Comparison of ENCODE assay signal across 17 cellular contexts in the genomic region with DNA sequence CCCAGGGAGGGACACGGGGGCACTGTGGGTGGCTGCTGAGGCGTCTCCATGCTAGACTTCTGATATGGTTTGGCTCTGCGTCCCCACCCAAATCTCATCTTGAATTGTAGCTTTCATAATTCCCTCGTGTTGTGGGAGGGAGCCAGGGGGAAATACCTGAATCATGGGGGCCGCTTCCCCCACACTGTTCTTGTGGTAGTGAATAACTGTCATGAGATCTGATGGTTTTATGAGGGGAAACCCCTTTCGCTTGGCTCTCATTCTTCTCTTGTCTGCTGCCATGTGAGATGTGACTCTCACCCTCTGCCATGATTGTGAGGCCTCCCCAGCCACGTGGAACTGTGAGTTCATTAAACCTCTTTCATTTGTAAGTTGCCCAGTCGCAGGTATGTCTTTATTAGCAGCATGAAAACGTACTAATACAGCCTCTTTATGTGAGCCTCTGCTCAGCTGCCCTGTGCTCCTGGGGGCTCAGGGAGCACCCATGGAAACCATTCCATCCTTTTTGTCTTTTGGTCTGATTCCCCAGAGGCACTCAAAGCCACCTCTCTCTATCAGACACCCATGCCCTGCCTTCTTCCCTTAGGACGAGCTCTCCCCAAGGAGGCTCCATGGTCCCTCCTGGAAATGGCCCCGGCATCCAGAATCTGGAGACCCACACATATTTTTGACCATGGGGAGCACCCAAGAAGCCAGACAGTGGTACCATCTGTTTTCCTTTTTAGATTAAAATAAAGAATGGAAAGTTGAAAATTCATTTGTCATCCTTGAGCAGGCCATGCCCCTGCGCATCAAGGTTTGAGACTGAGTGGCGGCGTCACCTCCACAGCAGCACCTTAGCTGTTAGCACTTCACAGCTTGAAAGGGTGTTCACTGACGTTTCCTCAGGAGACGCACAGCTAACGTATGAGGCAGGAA.
DNase-seq lines count a peak whose midpoint lies in the region; ATAC-seq and TF ChIP-seq lines count a peak whose summit lies in the region.
"Had no signal": no experiment of that assay in that cellular context is flagged by ENCODE, and none has a peak within 500 bp of the region (broad histone marks: within the 10 kb centered on the region; RNA-seq: fewer than 3 reads in every experiment).

No MANE protein-coding gene starts in this region.

- POLR2A ChIA-PET in CD4-positive, alpha-beta T cell (lab: Charles Lee), result no interaction called here

- peaks cover 4 to 6% of the 10 kb centered on the region in 2 donors for H3K9me3 Mint-ChIP-seq in activated naive CD4-positive, alpha-beta T cell treated with anti-CD3 and anti-CD28 coated beads, Interleukin-2, amount 50 U/mL, for 72 hours
- H3K9me3 Mint-ChIP-seq in GM23338 (peaks cover 15% of the 10 kb centered on the region; the same call in 2 of the 3 replicates), neural crest cell (peaks cover 3% of the 10 kb centered on the region)
- no peaks in the 10 kb centered on the region for H3K9me3 Mint-ChIP-seq in CD4-positive, alpha-beta T cell

- H3K27ac Mint-ChIP-seq in activated naive CD4-positive, alpha-beta T cell treated with anti-CD3 and anti-CD28 coated beads, Interleukin-2, amount 50 U/mL, for 72 hours, result no peak overlapping the region
- no peak overlapping the region for H3K27ac Mint-ChIP-seq in GM23338
- peak overlapping the region; percentile 0 for H3K27ac Mint-ChIP-seq in neural crest cell (ENCODE audit: unreplicated experiment)
- no peak overlapping the region for H3K27ac Mint-ChIP-seq in CD4-positive, alpha-beta T cell
- H3K27ac Mint-ChIP-seq: B cell; CD4-positive, CD25-positive, alpha-beta regulatory T cell; HFFc6 had no signal

- H3K36me3 Mint-ChIP-seq in activated naive CD4-positive, alpha-beta T cell treated with anti-CD3 and anti-CD28 coated beads, Interleukin-2, amount 50 U/mL, for 72 hours, result no peaks in the 10 kb centered on the region
- H3K36me3 Mint-ChIP-seq in GM23338 (ENCODE audit: low read depth), result no peaks in the 10 kb centered on the region; the same call in 1 of the 3 replicates
- H3K36me3 Mint-ChIP-seq in neural crest cell (ENCODE audit: low read depth), result no peaks in the 10 kb centered on the region
- H3K36me3 Mint-ChIP-seq in CD4-positive, alpha-beta T cell (ENCODE audit: low read depth), result no peaks in the 10 kb centered on the region
- H3K36me3 Mint-ChIP-seq: CD4-positive, CD25-positive, alpha-beta regulatory T cell had no signal

- no peaks in the 10 kb centered on the region for H3K4me1 ChIP-seq in GM23338 (ENCODE audit: insufficient read depth)

- H3K4me3 ChIP-seq in GM23338, result no peak overlapping the region
- H3K4me3 ChIP-seq: PC-9 had no signal

- H3K9me2 ChIP-seq in GM23338 (ENCODE audit: insufficient read depth), result no peaks in the 10 kb centered on the region

- no peaks in the 10 kb centered on the region for H3K27me3 ChIP-seq in GM23338 (ENCODE audit: insufficient read depth)
- no peaks in the 10 kb centered on the region for H3K27me3 ChIP-seq in CD4-positive, alpha-beta T cell (ENCODE audit: control insufficient read depth, insufficient read depth, low read length)

- no peaks in the 10 kb centered on the region for H3K9me3 ChIP-seq in CD4-positive, alpha-beta T cell (ENCODE audit: control insufficient read depth, low read length)

- H3K36me3 ChIP-seq in GM23338 (ENCODE audit: insufficient read depth), result no peaks in the 10 kb centered on the region

- no peak overlapping the region for H3K4me3 Mint-ChIP-seq in GM23338
- no peak overlapping the region for H3K4me3 Mint-ChIP-seq in neural crest cell
- no peak overlapping the region for H3K4me3 Mint-ChIP-seq in CD4-positive, alpha-beta T cell
- H3K4me3 Mint-ChIP-seq: B cell; CD4-positive, CD25-positive, alpha-beta regulatory T cell; HFFc6 had no signal

- H3K4me2 ChIP-seq in GM23338, result no peak overlapping the region
- H3K4me2 ChIP-seq: PC-9 had no signal

- H3K27ac ChIP-seq in GM23338 (ENCODE audit: low read depth), result no peak overlapping the region
- H3K27ac ChIP-seq in CD4-positive, alpha-beta T cell (ENCODE audit: low read depth, low read length), result no peak overlapping the region
- H3K27ac ChIP-seq: PC-9 had no signal

- H3F3A ChIP-seq in GM23338 (replicated peaks; ENCODE audit: low read depth), result no peaks in the 10 kb centered on the region

- H4K20me1 ChIP-seq in GM23338 (replicated peaks; ENCODE audit: insufficient read depth), result no peaks in the 10 kb centered on the region

- DNase-seq in activated naive CD4-positive, alpha-beta T cell treated with anti-CD3 and anti-CD28 coated beads, Interleukin-2, amount 50 U/mL, for 72 hours (ENCODE audit: low spot score in 2 of 2), result no peak
- no peak for DNase-seq in activated naive CD4-positive, alpha-beta T cell (lab: John Stamatoyannopoulos, UW)
- peak; percentile 10 for DNase-seq in A172 (ENCODE audit: low spot score)
- no peak for DNase-seq in GM23338 (ENCODE audit: low spot score)
- no peak for DNase-seq in neural crest cell (ENCODE audit: low read depth, low spot score)
- DNase-seq in left colon, result no peak
- DNase-seq in CD4-positive, alpha-beta T cell, result no peak
- DNase-seq: CD4-positive, CD25-positive, alpha-beta regulatory T cell; DMS53; HFFc6; Karpas-422; MM.1S; NCI-H1092 treated with DMSO at 0.1 percent for 48 hours; NCI-H2227 treated with DMSO at 0.1 percent for 48 hours; NCI-H524; PC-9 had no signal

- no peak for TF ChIP-seq CTCF in GM23338 (conservative IDR thresholded peaks at IDR 0.05; ENCODE audit: low read depth in 2 of 2)
- no peak for TF ChIP-seq CTCF in neural crest cell (conservative IDR thresholded peaks at IDR 0.05)
- no peak for TF ChIP-seq CTCF in CD4-positive, alpha-beta T cell (IDR thresholded peaks at IDR 0.05)

- H3K27me3 Mint-ChIP-seq in GM23338 (ENCODE audit: insufficient read depth, low read depth, poor library complexity), result peaks cover 8% of the 10 kb centered on the region
- H3K27me3 Mint-ChIP-seq in neural crest cell (ENCODE audit: low read depth), result no peaks in the 10 kb centered on the region
- H3K27me3 Mint-ChIP-seq in CD4-positive, alpha-beta T cell, result no peaks in the 10 kb centered on the region
- H3K27me3 Mint-ChIP-seq: CD4-positive, CD25-positive, alpha-beta regulatory T cell had no signal

- intact Hi-C loops in left colon (cut with DNase I, micrococcal nuclease), result no loop called here
- intact Hi-C loops in CD4-positive, alpha-beta T cell (cut with DNase I, micrococcal nuclease), result no loop called here

- CTCF ChIA-PET in CD4-positive, alpha-beta T cell (lab: Charles Lee), result no interaction called here

- no peaks in the 10 kb centered on the region for H3K79me2 ChIP-seq in GM23338 (replicated peaks; ENCODE audit: insufficient read depth)

- ATAC-seq in activated naive CD4-positive, alpha-beta T cell treated with anti-CD3 and anti-CD28 coated beads, Interleukin-2, amount 50 U/mL, for 72 hours, result peak; percentile 32 to 58
- ATAC-seq in GM23338 (no peak), left colon (no peak)
- no peak for ATAC-seq in CD4-positive, alpha-beta T cell (ENCODE audit: poor library complexity)

- peak overlapping the region; percentile 78; the same call in 1 of the 2 replicates for H2AFZ ChIP-seq in GM23338
- H2AFZ ChIP-seq: PC-9 had no signal

- H3K4me1 Mint-ChIP-seq in GM23338 (no peaks in the 10 kb centered on the region), neural crest cell (no peaks in the 10 kb centered on the region)
- no peaks in the 10 kb centered on the region for H3K4me1 Mint-ChIP-seq in CD4-positive, alpha-beta T cell (ENCODE audit: low read depth)
- H3K4me1 Mint-ChIP-seq: B cell had no signal

TF ChIP-seq in GM23338, 12 proteins besides CTCF, POLR2A, EP300 and RAD21:
- TF ChIP-seq ZNF114 (CRISPR knock-in tag; IDR thresholded peaks at IDR 0.05) (no peak), STAT1 (IDR thresholded peaks at IDR 0.05; ENCODE audit: unreplicated experiment) (no peak), EZH2phosphoT487 (IDR thresholded peaks at IDR 0.05; ENCODE audit: unreplicated experiment) (no peak), NANOG (IDR thresholded peaks at IDR 0.05; ENCODE audit: borderline replicate concordance) (no peak)
- TF ChIP-seq, protein P1, sequence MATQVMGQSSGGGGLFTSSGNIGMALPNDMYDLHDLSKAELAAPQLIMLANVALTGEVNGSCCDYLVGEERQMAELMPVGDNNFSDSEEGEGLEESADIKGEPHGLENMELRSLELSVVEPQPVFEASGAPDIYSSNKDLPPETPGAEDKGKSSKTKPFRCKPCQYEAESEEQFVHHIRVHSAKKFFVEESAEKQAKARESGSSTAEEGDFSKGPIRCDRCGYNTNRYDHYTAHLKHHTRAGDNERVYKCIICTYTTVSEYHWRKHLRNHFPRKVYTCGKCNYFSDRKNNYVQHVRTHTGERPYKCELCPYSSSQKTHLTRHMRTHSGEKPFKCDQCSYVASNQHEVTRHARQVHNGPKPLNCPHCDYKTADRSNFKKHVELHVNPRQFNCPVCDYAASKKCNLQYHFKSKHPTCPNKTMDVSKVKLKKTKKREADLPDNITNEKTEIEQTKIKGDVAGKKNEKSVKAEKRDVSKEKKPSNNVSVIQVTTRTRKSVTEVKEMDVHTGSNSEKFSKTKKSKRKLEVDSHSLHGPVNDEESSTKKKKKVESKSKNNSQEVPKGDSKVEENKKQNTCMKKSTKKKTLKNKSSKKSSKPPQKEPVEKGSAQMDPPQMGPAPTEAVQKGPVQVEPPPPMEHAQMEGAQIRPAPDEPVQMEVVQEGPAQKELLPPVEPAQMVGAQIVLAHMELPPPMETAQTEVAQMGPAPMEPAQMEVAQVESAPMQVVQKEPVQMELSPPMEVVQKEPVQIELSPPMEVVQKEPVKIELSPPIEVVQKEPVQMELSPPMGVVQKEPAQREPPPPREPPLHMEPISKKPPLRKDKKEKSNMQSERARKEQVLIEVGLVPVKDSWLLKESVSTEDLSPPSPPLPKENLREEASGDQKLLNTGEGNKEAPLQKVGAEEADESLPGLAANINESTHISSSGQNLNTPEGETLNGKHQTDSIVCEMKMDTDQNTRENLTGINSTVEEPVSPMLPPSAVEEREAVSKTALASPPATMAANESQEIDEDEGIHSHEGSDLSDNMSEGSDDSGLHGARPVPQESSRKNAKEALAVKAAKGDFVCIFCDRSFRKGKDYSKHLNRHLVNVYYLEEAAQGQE (IDR thresholded peaks at IDR 0.05; ENCODE audit: unreplicated experiment), result no peak

Comparison
In these comparisons a context has a peak if more than half of its experiments do, and no peak if none do; other contexts are left out.
1. ATAC-seq: peak in activated naive CD4-positive, alpha-beta T cell treated with anti-CD3 and anti-CD28 coated beads, Interleukin-2, amount 50 U/mL, for 72 hours (2 of 2); none in GM23338 (single experiment), left colon (single experiment) and CD4-positive, alpha-beta T cell (single experiment).